In the genomic region with DNA sequence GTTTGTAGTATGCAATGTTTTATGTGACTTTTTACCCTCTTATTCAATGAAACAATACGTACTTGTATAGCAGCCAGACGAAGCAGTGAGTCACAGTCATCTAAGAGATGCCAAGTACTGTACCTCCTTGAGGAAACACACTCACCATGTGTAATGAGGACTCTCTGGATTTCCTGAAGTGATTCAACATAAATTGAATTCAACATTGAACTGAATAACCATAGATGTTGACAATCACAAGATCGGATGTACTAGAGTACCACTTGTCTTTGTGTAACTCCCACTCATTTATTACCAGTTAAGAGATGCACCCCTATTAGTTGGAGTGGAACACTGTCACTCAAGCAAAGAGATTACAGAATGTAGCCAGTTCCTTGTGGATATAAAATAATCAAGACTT, we compare ENCODE assay signal across 9 cellular contexts.
DNase-seq lines count a peak whose midpoint lies in the region; ATAC-seq and FAIRE-seq lines count a peak whose summit lies in the region.
"Had no signal": no experiment of that assay in that cellular context is flagged by ENCODE, and none has a peak within 500 bp of the region (broad histone marks: within the 10 kb centered on the region; RNA-seq: fewer than 3 reads in every experiment).

No MANE protein-coding gene starts in this region.

- peak; percentile 15 for DNase-seq in Ammon's horn (ENCODE audit: low spot score)
- peak; percentile 97 for DNase-seq in NCI-H226
- DNase-seq in non-pigmented ciliary epithelial cell (ENCODE audit: low read depth), result peak; percentile 100
- DNase-seq in amygdala (lab: John Stamatoyannopoulos, UW), result no peak
- DNase-seq: NCI-H2171 had no signal

- peak; percentile 23 for FAIRE-seq in endometrium (lab: Jason Lieb, UNC)

- ATAC-seq in HG02885 (IDR thresholded peaks at IDR 0.05; ENCODE audit: poor library complexity, unreplicated experiment) (no peak), GM19395 (IDR thresholded peaks at IDR 0.05; ENCODE audit: unreplicated experiment) (no peak), GM21825 (IDR thresholded peaks at IDR 0.05; ENCODE audit: unreplicated experiment) (no peak)

Comparison
In these comparisons a context has a peak if more than half of its experiments do, and no peak if none do; other contexts are left out.
1. DNase-seq: peak in Ammon's horn (single experiment), NCI-H226 (single experiment) and non-pigmented ciliary epithelial cell (single experiment); none in amygdala (0 of 56).